In genomic region chr4:184550476-184550875, GRCh38 we compare ENCODE assay signal across 27 cellular contexts.
"Had no signal": no experiment of that assay in that cellular context is flagged by ENCODE, and none has a peak within 500 bp of the region (broad histone marks: within the 10 kb centered on the region; RNA-seq: fewer than 3 reads in every experiment).

No MANE protein-coding gene starts in this region.

- FAIRE-seq: islet of Langerhans, kidney, small intestine, urothelium cell line had no signal

- ATAC-seq: left colon; left lung; lower lobe of right lung; naive thymus-derived CD4-positive, alpha-beta T cell; natural killer cell treated with Interleukin-12 subunit alpha and Interleukin-12 subunit beta and Interleukin-15 and Interleukin-18, amount 100 ng/mL, for 72 hours; right cardiac atrium; stimulated activated memory B cell treated with anti-CD40 and anti-IgM and Interleukin-4, amounts not matched to agents 10 μg/mL and 1 μg/mL and 100 μg/mL, for 72 hours; stimulated activated naive CD8-positive, alpha-beta T cell treated with anti-CD3 and anti-CD28 coated beads, Interleukin-15, amount 100 ng/mL, for 72 hours had no signal

- H3K27me3 ChIP-seq: left lung, ovary, transverse colon, upper lobe of left lung had no signal

- H3K9me3 ChIP-seq: left lung, lower lobe of right lung, ovary, sigmoid colon, transverse colon, upper lobe of left lung had no signal

- DNase-seq: hypothalamus; immature natural killer cell; kidney; left colon; left lung; lower lobe of right lung; mammary epithelial cell; mesendoderm; naive thymus-derived CD4-positive, alpha-beta T cell; ovary; retina; right cardiac atrium; sigmoid colon; small intestine; stimulated activated CD4-positive, alpha-beta T cell treated with anti-CD3 and anti-CD28 coated beads, Interleukin-1b, Interleukin-23, amount 100 ng/mL, for 48 hours; stimulated activated CD4-positive, alpha-beta T cell treated with anti-CD3 and anti-CD28 coated beads, Interleukin-2, amount 100 ng/mL, for 48 hours; stimulated activated CD4-positive, alpha-beta T cell treated with anti-CD3 and anti-CD28 coated beads, Interleukin-4, amount 100 ng/mL, for 4 hours; stimulated activated CD8-positive, alpha-beta memory T cell treated with anti-CD3 and anti-CD28 coated beads, Interleukin-4, amount 100 ng/mL, for 48 hours; stimulated activated naive CD4-positive, alpha-beta T cell treated with Interleukin-2 at 50 U/mL for 16 hours; stimulated activated naive CD8-positive, alpha-beta T cell treated with anti-CD3 and anti-CD28 coated beads, Interleukin-15, amount 100 ng/mL, for 72 hours; substantia nigra; transverse colon; upper lobe of left lung had no signal

- H3K4me1 ChIP-seq: sigmoid colon had no signal

- H3K4me3 ChIP-seq: left lung, lower lobe of right lung, ovary, sigmoid colon, transverse colon, upper lobe of left lung had no signal

- H3K27ac ChIP-seq: left lung, lower lobe of right lung, ovary, sigmoid colon, transverse colon, upper lobe of left lung had no signal

- H3K36me3 ChIP-seq: left lung, lower lobe of right lung, ovary, sigmoid colon, transverse colon, upper lobe of left lung had no signal
